8 cellular contexts compared by ENCODE assay signal in the genomic region with DNA sequence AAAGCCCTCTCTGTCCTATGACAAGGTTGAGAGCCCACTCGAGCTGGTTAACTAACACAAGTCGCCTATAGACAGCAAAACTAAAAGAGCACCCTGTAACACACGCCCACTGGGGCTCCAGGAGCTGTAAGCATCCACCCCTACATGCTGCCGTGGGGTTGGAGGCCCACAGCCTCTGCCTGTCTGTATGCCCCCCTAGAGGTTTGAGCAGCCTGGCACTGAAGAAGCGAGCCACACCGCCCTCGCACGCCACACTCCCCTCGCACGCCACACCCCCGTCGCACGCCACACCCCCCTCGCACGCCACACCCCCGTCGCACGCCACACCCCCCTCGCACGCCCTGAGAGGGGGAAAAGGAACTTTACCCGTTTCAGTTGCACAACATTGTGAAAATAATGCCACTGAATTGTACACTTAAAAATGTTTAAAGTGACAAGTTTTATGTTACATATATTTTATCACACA. TPM values are rescaled to one million over a fixed set of nuclear protein-coding genes. Genes with fewer than 3 reads are reported as not detected.
DNase-seq lines count a peak whose midpoint lies in the region; ATAC-seq, FAIRE-seq and TF ChIP-seq lines count a peak whose summit lies in the region.

No MANE protein-coding gene starts in this region.

- H3K9me3 ChIP-seq in RWPE2 (ENCODE audit: severe bottlenecking): no peaks in the 10 kb centered on the region
- no peaks in the 10 kb centered on the region for H3K9me3 ChIP-seq in gastroesophageal sphincter
- no peaks in the 10 kb centered on the region for H3K9me3 ChIP-seq in parathyroid adenoma (ENCODE audit: control insufficient read depth, low read length)
- no peaks in the 10 kb centered on the region for H3K9me3 ChIP-seq in tibial artery

- no peak overlapping the region for H3K9ac ChIP-seq in parathyroid adenoma

- peak overlapping the region; percentile 62 for H3K4me2 ChIP-seq in parathyroid adenoma (ENCODE audit: low read length)

- TF ChIP-seq EP300 in gastroesophageal sphincter (IDR thresholded peaks at IDR 0.05): no peak

- H3K27me3 ChIP-seq in RWPE2 (ENCODE audit: insufficient read depth, poor library complexity, severe bottlenecking) (no peaks in the 10 kb centered on the region), gastroesophageal sphincter (peaks cover 5% of the 10 kb centered on the region), parathyroid adenoma (ENCODE audit: control insufficient read depth, insufficient read depth, low read length) (no peaks in the 10 kb centered on the region), tibial artery (no peaks in the 10 kb centered on the region)

- peak; percentile 95 for ATAC-seq in RWPE2 (ENCODE audit: low read depth)
- peak; percentile 93 for ATAC-seq in gastroesophageal sphincter
- ATAC-seq in HG02973 (IDR thresholded peaks at IDR 0.05; ENCODE audit: unreplicated experiment): no peak

- H2AFZ ChIP-seq in parathyroid adenoma: peak overlapping the region; percentile 64

- no peak for TF ChIP-seq CTCF in GM12864 (IDR thresholded peaks at IDR 0.05; ENCODE audit: low read depth, low read length, missing control alignments)
- no peak for TF ChIP-seq CTCF in RWPE2 (IDR thresholded peaks at IDR 0.05; ENCODE audit: poor library complexity, severe bottlenecking)
- TF ChIP-seq CTCF in gastroesophageal sphincter (IDR thresholded peaks at IDR 0.05): no peak
- TF ChIP-seq CTCF in parathyroid adenoma (IDR thresholded peaks at IDR 0.05): no peak
- no peak for TF ChIP-seq CTCF in tibial artery (IDR thresholded peaks at IDR 0.05)

- peaks cover 4% of the 10 kb centered on the region for H3K4me1 ChIP-seq in RWPE2 (ENCODE audit: insufficient read depth, poor library complexity, severe bottlenecking)
- H3K4me1 ChIP-seq in gastroesophageal sphincter: peaks cover 0 to 14% (median 0%) of the 10 kb centered on the region in 3 donors
- no peaks in the 10 kb centered on the region for H3K4me1 ChIP-seq in parathyroid adenoma
- H3K4me1 ChIP-seq in tibial artery: peaks cover 0 to 13% (median 8%) of the 10 kb centered on the region in 4 donors

- TF ChIP-seq POLR2A in gastroesophageal sphincter (IDR thresholded peaks at IDR 0.05): no peak

- H3K27ac ChIP-seq in RWPE2 (ENCODE audit: poor library complexity, severe bottlenecking) (no peak overlapping the region), gastroesophageal sphincter (no peak overlapping the region), parathyroid adenoma (no peak overlapping the region), tibial artery (no peak overlapping the region)

- FAIRE-seq in HTR-8/SVneo (lab: Jason Lieb, UNC): peak; percentile 55

- H3K79me2 ChIP-seq in parathyroid adenoma: no peaks in the 10 kb centered on the region

- 0% methylated on average over 9 of the region's 21 CpGs; no CpG with 5 or more reads in 1 of the 2 donors for WGBS in gastroesophageal sphincter (ENCODE audit: low coverage in 1 of 2), 2 donors

- intact Hi-C loops in tibial artery (cut with DNase I; ENCODE audit: low total_unique reads): no loop called here

- DNase-seq in GM12864 (ENCODE audit: low read depth) (no peak), HTR-8/SVneo (ENCODE audit: insufficient read length, low spot score) (peak; percentile 37), RWPE2 (ENCODE audit: low spot score) (no peak), tibial artery (peak; percentile 49 to 73)
- DNase-seq in activated effector memory CD4-positive, alpha-beta T cell treated with anti-CD3 and anti-CD28 coated beads, Interleukin-2, amount 50 U/mL, for 16 hours: peak; percentile 91

- peak overlapping the region; percentile 46 for H3K4me3 ChIP-seq in GM12864 (ENCODE audit: low read depth, low read length)
- H3K4me3 ChIP-seq in RWPE2 (ENCODE audit: severe bottlenecking): peak overlapping the region; percentile 7
- peak overlapping the region; percentile 15 to 42 for H3K4me3 ChIP-seq in gastroesophageal sphincter
- peak overlapping the region; percentile 34 for H3K4me3 ChIP-seq in parathyroid adenoma (ENCODE audit: low read depth, low read length)
- peak overlapping the region; percentile 32 for H3K4me3 ChIP-seq in tibial artery

- no peaks in the 10 kb centered on the region for H3K36me3 ChIP-seq in RWPE2 (ENCODE audit: low read depth)
- no peaks in the 10 kb centered on the region for H3K36me3 ChIP-seq in gastroesophageal sphincter
- no peaks in the 10 kb centered on the region for H3K36me3 ChIP-seq in parathyroid adenoma (ENCODE audit: control insufficient read depth, insufficient read depth, low read length)
- H3K36me3 ChIP-seq in tibial artery: no peaks in the 10 kb centered on the region

RNA-seq across cellular contexts. Expression of a gene that starts 13.2 kb away (rescaled TPM):
- total RNA-seq in gastroesophageal sphincter: 10 to 100 TPM; 24.1 to 61.0 (median 47.2) TPM

RNA-seq across cellular contexts. Expression of a gene that starts 29.7 kb away (rescaled TPM):
- total RNA-seq in gastroesophageal sphincter: 10 to 100 TPM; 20.3 to 44.4 (median 23.5) TPM

RNA-seq across cellular contexts. Expression of a gene that starts 37.9 kb away (rescaled TPM):
- 10 to 100 TPM in 3 of 4 donors, 1 to 10 TPM in 1; 7.4 to 25.2 (median 12.9) TPM for total RNA-seq in gastroesophageal sphincter

RNA-seq across cellular contexts. Expression of a gene that starts 47.5 kb away (rescaled TPM):
- total RNA-seq in gastroesophageal sphincter: 10 to 100 TPM; 25.7 to 30.4 (median 29.2) TPM

Comparison
In these comparisons a context has a peak if more than half of its experiments do, and no peak if none do; other contexts are left out.
1. DNase-seq: peak in HTR-8/SVneo (single experiment), activated effector memory CD4-positive, alpha-beta T cell treated with anti-CD3 and anti-CD28 coated beads, Interleukin-2, amount 50 U/mL, for 16 hours (single experiment) and tibial artery (2 of 2); none in GM12864 (single experiment) and RWPE2 (single experiment).
2. Peak in every context shown above with its lines, with median percentiles within 50 percentile points of each other: H3K4me3 ChIP-seq.